In the genomic region with DNA sequence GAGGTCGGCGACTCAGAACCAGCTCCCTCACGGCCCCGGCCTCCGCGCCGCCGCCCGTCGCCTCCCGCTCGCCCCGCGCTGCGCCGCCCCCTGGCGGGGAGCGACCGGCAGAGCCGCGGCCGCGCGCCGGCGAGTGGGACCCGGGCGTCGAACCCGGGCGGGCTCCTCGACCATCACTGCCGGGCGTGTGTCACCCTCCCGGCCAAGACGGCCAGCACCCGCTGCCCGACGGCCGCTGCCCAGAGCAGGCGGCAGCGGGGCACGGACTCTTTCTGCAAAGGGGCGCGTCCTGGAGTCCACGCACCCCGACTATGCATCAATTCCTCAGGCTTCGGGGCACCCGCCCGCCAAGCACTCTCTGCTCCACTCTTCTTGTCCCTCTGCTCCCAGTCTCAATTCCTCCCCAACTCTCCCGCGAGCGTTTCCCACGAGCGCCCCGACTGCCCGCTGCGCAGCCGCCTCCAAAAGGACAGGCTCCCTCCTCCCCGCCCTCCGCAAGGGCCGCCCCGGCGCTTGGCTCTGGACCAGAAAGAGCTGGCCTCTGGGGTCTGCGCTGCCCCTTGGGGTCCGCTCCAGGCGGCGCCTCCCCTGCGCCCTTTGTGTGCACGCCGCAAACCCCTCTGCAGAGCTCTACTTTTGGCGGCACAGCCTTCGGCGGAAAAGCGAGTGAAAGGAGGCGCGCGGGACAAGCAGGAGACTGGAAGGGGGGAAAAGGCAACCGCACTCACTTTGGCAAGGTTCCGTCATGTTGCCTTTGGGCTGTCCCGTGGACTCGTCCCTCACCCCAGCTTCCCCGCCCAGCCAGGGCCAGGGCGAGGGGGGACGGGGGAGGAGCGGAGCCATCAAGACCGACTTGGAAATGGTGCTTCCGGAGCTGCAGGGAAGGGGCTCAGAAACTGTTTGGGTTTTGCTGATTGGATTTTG, we compare ENCODE assay signal across 8 cellular contexts. TPM values are rescaled to one million over a fixed set of nuclear protein-coding genes. Genes with fewer than 3 reads are reported as not detected.
A peak's percentile ranks its signal among the peaks of the same experiment; 100 is the strongest.
DNase-seq lines count a peak whose midpoint lies in the region; ATAC-seq and TF ChIP-seq lines count a peak whose summit lies in the region.

No MANE protein-coding gene starts in this region.

- H4K20me1 ChIP-seq in OCI-LY3 (ENCODE audit: insufficient read depth, low read length) = no peaks in the 10 kb centered on the region

- DNase-seq in AG20443 (ENCODE audit: low spot score) (peak; percentile 93), fibroblast of peridontal ligament (ENCODE audit: extremely low read depth) (peak; percentile 81)
- peak; percentile 40 for DNase-seq in activated T-helper 2 cell treated with anti-CD3 and anti-CD28 coated beads, Interferon-gamma antibody, Interleukin-2, Interleukin-4, amounts not matched to agents 10 μg/mL and 5 μg/mL and 100 μg/mL, durations not matched to agents 14 hours and 24 hours and 36 hours (ENCODE audit: low spot score)
- DNase-seq in naive thymus-derived CD8-positive, alpha-beta T cell = peak; percentile 14 to 65 (median 52)

- POLR2A ChIA-PET in naive thymus-derived CD8-positive, alpha-beta T cell (lab: Charles Lee) = interaction anchor here (1.5 kb wide), 1 partner anchor 314 kb away, joined by 3 read pairs; no protein-coding TSS in a partner anchor

- H3K27me3 ChIP-seq in OCI-LY3 (ENCODE audit: low read depth, low read length) (0 out of 2 replicates have a peak, but pooled peaks cover 3% of the 10 kb centered on the region), stomach smooth muscle (ENCODE audit: control insufficient read depth in 1 of 2, insufficient read depth in 2 of 2, low read length in 2 of 2) (no peaks in the 10 kb centered on the region)

- no peak overlapping the region for H3K27ac ChIP-seq in OCI-LY3 (ENCODE audit: low read length)
- peak overlapping the region; percentile 87 for H3K27ac ChIP-seq in stomach smooth muscle (ENCODE audit: low read length)

- H3K27me3 Mint-ChIP-seq in activated T-helper 2 cell treated with anti-CD3 and anti-CD28 coated beads, Interferon-gamma antibody, Interleukin-2, Interleukin-4, amounts not matched to agents 10 μg/mL and 5 μg/mL and 100 μg/mL, durations not matched to agents 14 hours and 24 hours and 36 hours (ENCODE audit: low read depth) = peaks cover 53% of the 10 kb centered on the region
- peaks cover 2 to 20% (median 6%) of the 10 kb centered on the region in 5 donors for H3K27me3 Mint-ChIP-seq in naive thymus-derived CD8-positive, alpha-beta T cell

- no peaks in the 10 kb centered on the region for H3K9me3 Mint-ChIP-seq in activated T-helper 2 cell treated with anti-CD3 and anti-CD28 coated beads, Interferon-gamma antibody, Interleukin-2, Interleukin-4, amounts not matched to agents 10 μg/mL and 5 μg/mL and 100 μg/mL, durations not matched to agents 14 hours and 24 hours and 36 hours
- no peaks in the 10 kb centered on the region for H3K9me3 Mint-ChIP-seq in naive thymus-derived CD8-positive, alpha-beta T cell

- H3K4me2 ChIP-seq in OCI-LY3 (ENCODE audit: low read length) = peak overlapping the region; percentile 100

- peak overlapping the region; percentile 76 for H2AFZ ChIP-seq in OCI-LY3 (ENCODE audit: low read depth, low read length)

- H3K4me1 ChIP-seq in OCI-LY3 (ENCODE audit: low read length) = peaks cover 12% of the 10 kb centered on the region
- H3K4me1 ChIP-seq in stomach smooth muscle (ENCODE audit: control insufficient read depth, insufficient read depth, low read length) = peaks cover 3% of the 10 kb centered on the region

- no peaks in the 10 kb centered on the region for H3K36me3 ChIP-seq in OCI-LY3 (replicated peaks; ENCODE audit: low read depth, low read length)
- H3K36me3 ChIP-seq in stomach smooth muscle (ENCODE audit: control insufficient read depth in 2 of 2, insufficient read depth in 2 of 2, low read length in 2 of 2) = no peaks in the 10 kb centered on the region

- H3K4me1 Mint-ChIP-seq in activated T-helper 2 cell treated with anti-CD3 and anti-CD28 coated beads, Interferon-gamma antibody, Interleukin-2, Interleukin-4, amounts not matched to agents 10 μg/mL and 5 μg/mL and 100 μg/mL, durations not matched to agents 14 hours and 24 hours and 36 hours (ENCODE audit: low read depth) = peaks cover 13% of the 10 kb centered on the region
- peaks cover 17 to 28% (median 22%) of the 10 kb centered on the region in 4 donors for H3K4me1 Mint-ChIP-seq in naive thymus-derived CD8-positive, alpha-beta T cell

- no peaks in the 10 kb centered on the region for H3K79me2 ChIP-seq in OCI-LY3 (ENCODE audit: low read length)

- no peaks in the 10 kb centered on the region for H3K36me3 Mint-ChIP-seq in activated T-helper 2 cell treated with anti-CD3 and anti-CD28 coated beads, Interferon-gamma antibody, Interleukin-2, Interleukin-4, amounts not matched to agents 10 μg/mL and 5 μg/mL and 100 μg/mL, durations not matched to agents 14 hours and 24 hours and 36 hours (ENCODE audit: low read depth)
- no peaks in the 10 kb centered on the region for H3K36me3 Mint-ChIP-seq in naive thymus-derived CD8-positive, alpha-beta T cell

- H3K27ac Mint-ChIP-seq in activated T-helper 2 cell treated with anti-CD3 and anti-CD28 coated beads, Interferon-gamma antibody, Interleukin-2, Interleukin-4, amounts not matched to agents 10 μg/mL and 5 μg/mL and 100 μg/mL, durations not matched to agents 14 hours and 24 hours and 36 hours = no peak overlapping the region
- H3K27ac Mint-ChIP-seq in naive thymus-derived CD8-positive, alpha-beta T cell = peak overlapping the region in 9 of 10 donors; percentile 19 to 92 (median 76)

- peak; percentile 60 for ATAC-seq in GM18868 (IDR thresholded peaks at IDR 0.05; ENCODE audit: unreplicated experiment)
- ATAC-seq in HG03097 (IDR thresholded peaks at IDR 0.05; ENCODE audit: low FRiP score, unreplicated experiment) = peak; percentile 73
- ATAC-seq in naive thymus-derived CD8-positive, alpha-beta T cell = peak; percentile 62 to 66

- H3K4me3 ChIP-seq in OCI-LY3 (ENCODE audit: low read length) (peak overlapping the region; percentile 93), stomach smooth muscle (ENCODE audit: low read length in 2 of 2) (peak overlapping the region; percentile 90 to 95)

- peak; percentile 29 for TF ChIP-seq CTCF in OCI-LY3 (IDR thresholded peaks at IDR 0.05; ENCODE audit: low read depth, low read length)

- intact Hi-C loops in activated T-helper 2 cell treated with anti-CD3 and anti-CD28 coated beads, Interferon-gamma antibody, Interleukin-2, Interleukin-4, amounts not matched to agents 10 μg/mL and 5 μg/mL and 100 μg/mL, durations not matched to agents 14 hours and 24 hours and 36 hours (cut with micrococcal nuclease) = loop anchor here (2.0 to 5.0 kb wide), 3 partner anchors 175 to 645 kb away; no protein-coding TSS in a partner anchor

- H3K9ac ChIP-seq in OCI-LY3 (ENCODE audit: low read length) (peak overlapping the region; percentile 59; the same call in 1 of the 2 replicates), stomach smooth muscle (ENCODE audit: low read length in 2 of 2) (peak overlapping the region; percentile 85 to 89)

- H3K9me3 ChIP-seq in OCI-LY3 (ENCODE audit: insufficient read depth, low read length) (no peaks in the 10 kb centered on the region), stomach smooth muscle (ENCODE audit: control insufficient read depth in 2 of 2, low read length in 2 of 2) (no peaks in the 10 kb centered on the region)

- H3K4me3 Mint-ChIP-seq in activated T-helper 2 cell treated with anti-CD3 and anti-CD28 coated beads, Interferon-gamma antibody, Interleukin-2, Interleukin-4, amounts not matched to agents 10 μg/mL and 5 μg/mL and 100 μg/mL, durations not matched to agents 14 hours and 24 hours and 36 hours (ENCODE audit: low read depth) = peak overlapping the region; percentile 81
- H3K4me3 Mint-ChIP-seq in naive thymus-derived CD8-positive, alpha-beta T cell = peak overlapping the region; percentile 84 to 96 (median 93)

RNA-seq across cellular contexts. Expression of a gene that starts 1.1 kb away (rescaled TPM):
- 0.25 and 0.32 TPM in 2 replicates for total RNA-seq in activated T-helper 2 cell treated with anti-CD3 and anti-CD28 coated beads, Interferon-gamma antibody, Interleukin-2, Interleukin-4, amounts not matched to agents 10 μg/mL and 5 μg/mL and 100 μg/mL, durations not matched to agents 14 hours and 24 hours and 36 hours
- 1 to 10 TPM; 1.2 to 1.3 TPM for total RNA-seq in naive thymus-derived CD8-positive, alpha-beta T cell
- 1 to 10 TPM; 1.0 to 1.1 (median 1.1) TPM for polyA plus RNA-seq in naive thymus-derived CD8-positive, alpha-beta T cell

Comparison
In these comparisons a context has a peak if more than half of its experiments do, and no peak if none do; other contexts are left out.
1. DNase-seq: peak in every context shown above with its lines; median percentile 93 in AG20443; 81 in fibroblast of peridontal ligament; 52 in naive thymus-derived CD8-positive, alpha-beta T cell; 40 in activated T-helper 2 cell treated with anti-CD3 and anti-CD28 coated beads, Interferon-gamma antibody, Interleukin-2, Interleukin-4, amounts not matched to agents 10 μg/mL and 5 μg/mL and 100 μg/mL, durations not matched to agents 14 hours and 24 hours and 36 hours.